In genomic region chr9:133689151-133689763, GRCh38 we compare ENCODE assay signal across 23 cellular contexts. TPM values are rescaled to one million over a fixed set of nuclear protein-coding genes. Genes with fewer than 3 reads are reported as not detected.
"Had no signal": no experiment of that assay in that cellular context is flagged by ENCODE, and none has a peak within 500 bp of the region (broad histone marks: within the 10 kb centered on the region; RNA-seq: fewer than 3 reads in every experiment).

No MANE protein-coding gene starts in this region.

- H3K4me1 ChIP-seq: body of pancreas, foreskin keratinocyte, prostate gland had no signal

- DNase-seq: activated CD4-positive, alpha-beta T cell treated with anti-CD3 and anti-CD28 coated beads, Interleukin-2, amount 10 ng/mL, durations not matched to agents 24 days and 14 days; activated CD8-positive, alpha-beta memory T cell treated with anti-CD3 and anti-CD28 coated beads, Interleukin-2, amount 10 ng/mL, durations not matched to agents 7 days and 5 days; activated CD8-positive, alpha-beta T cell treated with anti-CD3 and anti-CD28 coated beads for 36 hours; activated effector memory CD4-positive, alpha-beta T cell treated with anti-CD3 and anti-CD28 coated beads, Interleukin-2, amount 50 U/mL, for 16 hours; activated naive CD4-positive, alpha-beta T cell treated with anti-CD3 and anti-CD28 coated beads, Interleukin-2, amount 10 ng/mL, durations not matched to agents 7 days and 5 days; activated T-cell treated with anti-CD3 and anti-CD28 coated beads for 4 hours; anterior cingulate cortex; body of pancreas; dermis blood vessel endothelial cell; effector CD8-positive, alpha-beta T cell; naive thymus-derived CD8-positive, alpha-beta T cell; stimulated activated CD4-positive, alpha-beta T cell treated with anti-CD3 and anti-CD28 coated beads, Interleukin-2, amount 100 ng/mL, for 24 hours; stimulated activated naive CD8-positive, alpha-beta T cell treated with anti-CD3 and anti-CD28 coated beads, Interleukin-15, amount 100 ng/mL, for 72 hours; T-helper 2 cell had no signal

- H3K36me3 ChIP-seq: cardiac muscle cell, prostate gland had no signal

- ATAC-seq: activated CD4-positive, CD25-positive, alpha-beta regulatory T cell treated with anti-CD3 and anti-CD28 coated beads, Interleukin-2, amount 50 U/mL, for 24 hours; activated CD8-positive, alpha-beta memory T cell treated with anti-CD3 and anti-CD28 coated beads, Interleukin-2, amount 10 ng/mL, durations not matched to agents 7 days and 5 days; activated CD8-positive, alpha-beta T cell treated with anti-CD3 and anti-CD28 coated beads for 36 hours; body of pancreas; foreskin keratinocyte; naive thymus-derived CD8-positive, alpha-beta T cell; stimulated activated effector memory CD8-positive, alpha-beta T cell treated with anti-CD3 and anti-CD28 coated beads, Interleukin-12 subunit alpha, Interleukin-12 subunit beta, amount 100 ng/mL, for 72 hours; stimulated activated naive CD8-positive, alpha-beta T cell treated with anti-CD3 and anti-CD28 coated beads, Interleukin-15, amount 100 ng/mL, for 72 hours had no signal

- H3K27ac Mint-ChIP-seq: activated CD4-positive, alpha-beta T cell treated with anti-CD3 and anti-CD28 coated beads, Interleukin-2, amount 10 ng/mL, durations not matched to agents 24 days and 14 days; activated CD8-positive, alpha-beta memory T cell treated with anti-CD3 and anti-CD28 coated beads, Interleukin-2, amount 10 ng/mL, durations not matched to agents 7 days and 5 days; activated CD8-positive, alpha-beta T cell treated with anti-CD3 and anti-CD28 coated beads for 36 hours; stimulated activated effector memory CD8-positive, alpha-beta T cell treated with anti-CD3 and anti-CD28 coated beads, Interleukin-12 subunit alpha, Interleukin-12 subunit beta, amount 100 ng/mL, for 72 hours; stimulated activated naive CD8-positive, alpha-beta T cell treated with anti-CD3 and anti-CD28 coated beads, Interleukin-15, amount 100 ng/mL, for 72 hours had no signal

- H3K27ac ChIP-seq: body of pancreas, cardiac muscle cell, foreskin keratinocyte, prostate gland, skin epidermis, tibial nerve had no signal

- H3K4me3 Mint-ChIP-seq: activated CD4-positive, alpha-beta T cell treated with anti-CD3 and anti-CD28 coated beads, Interleukin-2, amount 10 ng/mL, durations not matched to agents 24 days and 14 days; activated CD8-positive, alpha-beta memory T cell treated with anti-CD3 and anti-CD28 coated beads, Interleukin-2, amount 10 ng/mL, durations not matched to agents 7 days and 5 days; activated CD8-positive, alpha-beta T cell treated with anti-CD3 and anti-CD28 coated beads for 36 hours; activated naive CD4-positive, alpha-beta T cell treated with anti-CD3 and anti-CD28 coated beads, Interleukin-2, amount 10 ng/mL, durations not matched to agents 7 days and 5 days; stimulated activated effector memory CD8-positive, alpha-beta T cell treated with anti-CD3 and anti-CD28 coated beads, Interleukin-12 subunit alpha, Interleukin-12 subunit beta, amount 100 ng/mL, for 72 hours; stimulated activated naive CD8-positive, alpha-beta T cell treated with anti-CD3 and anti-CD28 coated beads, Interleukin-15, amount 100 ng/mL, for 72 hours had no signal

- H3K27me3 Mint-ChIP-seq: activated CD4-positive, alpha-beta T cell treated with anti-CD3 and anti-CD28 coated beads, Interleukin-2, amount 10 ng/mL, durations not matched to agents 24 days and 14 days; activated CD8-positive, alpha-beta memory T cell treated with anti-CD3 and anti-CD28 coated beads, Interleukin-2, amount 10 ng/mL, durations not matched to agents 7 days and 5 days; activated CD8-positive, alpha-beta T cell treated with anti-CD3 and anti-CD28 coated beads for 36 hours; activated naive CD4-positive, alpha-beta T cell treated with anti-CD3 and anti-CD28 coated beads, Interleukin-2, amount 10 ng/mL, durations not matched to agents 7 days and 5 days; naive thymus-derived CD8-positive, alpha-beta T cell; stimulated activated naive CD8-positive, alpha-beta T cell treated with anti-CD3 and anti-CD28 coated beads, Interleukin-15, amount 100 ng/mL, for 72 hours had no signal

- H3K9me3 Mint-ChIP-seq: activated CD4-positive, alpha-beta T cell treated with anti-CD3 and anti-CD28 coated beads, Interleukin-2, amount 10 ng/mL, durations not matched to agents 24 days and 14 days; activated CD8-positive, alpha-beta T cell treated with anti-CD3 and anti-CD28 coated beads for 36 hours; activated naive CD4-positive, alpha-beta T cell treated with anti-CD3 and anti-CD28 coated beads, Interleukin-2, amount 10 ng/mL, durations not matched to agents 7 days and 5 days; naive thymus-derived CD8-positive, alpha-beta T cell; stimulated activated effector memory CD8-positive, alpha-beta T cell treated with anti-CD3 and anti-CD28 coated beads, Interleukin-12 subunit alpha, Interleukin-12 subunit beta, amount 100 ng/mL, for 72 hours; stimulated activated naive CD8-positive, alpha-beta T cell treated with anti-CD3 and anti-CD28 coated beads, Interleukin-15, amount 100 ng/mL, for 72 hours had no signal

- H3K36me3 Mint-ChIP-seq: activated CD8-positive, alpha-beta memory T cell treated with anti-CD3 and anti-CD28 coated beads, Interleukin-2, amount 10 ng/mL, durations not matched to agents 7 days and 5 days; activated naive CD4-positive, alpha-beta T cell treated with anti-CD3 and anti-CD28 coated beads, Interleukin-2, amount 10 ng/mL, durations not matched to agents 7 days and 5 days; stimulated activated effector memory CD8-positive, alpha-beta T cell treated with anti-CD3 and anti-CD28 coated beads, Interleukin-12 subunit alpha, Interleukin-12 subunit beta, amount 100 ng/mL, for 72 hours had no signal

- H3K27me3 ChIP-seq: body of pancreas, cardiac muscle cell, foreskin keratinocyte, tibial nerve had no signal

- H3K4me3 ChIP-seq: body of pancreas, cardiac muscle cell, prostate gland, skin epidermis, tibial nerve had no signal

- H3K9me3 ChIP-seq: body of pancreas, prostate gland, tibial nerve had no signal

RNA-seq across cellular contexts. Expression of gene SARDH, which starts 48.9 kb away (rescaled TPM):
- total RNA-seq: foreskin keratinocyte had no signal

RNA-seq across cellular contexts. Expression of gene DBH, which starts 53.1 kb away (rescaled TPM):
- total RNA-seq: activated CD4-positive, alpha-beta T cell treated with anti-CD3 and anti-CD28 coated beads, Interleukin-2, amount 10 ng/mL, durations not matched to agents 24 days and 14 days; activated CD8-positive, alpha-beta memory T cell treated with anti-CD3 and anti-CD28 coated beads, Interleukin-2, amount 10 ng/mL, durations not matched to agents 7 days and 5 days; activated CD8-positive, alpha-beta T cell treated with anti-CD3 and anti-CD28 coated beads for 36 hours; body of pancreas; cardiac muscle cell; dermis blood vessel endothelial cell; foreskin keratinocyte; lung microvascular endothelial cell; naive thymus-derived CD8-positive, alpha-beta T cell; osteocyte; prostate gland had no signal
- polyA plus RNA-seq: foreskin keratinocyte; naive thymus-derived CD8-positive, alpha-beta T cell had no signal
